ENCODE assay signal across 6 cellular contexts in the genomic region with DNA sequence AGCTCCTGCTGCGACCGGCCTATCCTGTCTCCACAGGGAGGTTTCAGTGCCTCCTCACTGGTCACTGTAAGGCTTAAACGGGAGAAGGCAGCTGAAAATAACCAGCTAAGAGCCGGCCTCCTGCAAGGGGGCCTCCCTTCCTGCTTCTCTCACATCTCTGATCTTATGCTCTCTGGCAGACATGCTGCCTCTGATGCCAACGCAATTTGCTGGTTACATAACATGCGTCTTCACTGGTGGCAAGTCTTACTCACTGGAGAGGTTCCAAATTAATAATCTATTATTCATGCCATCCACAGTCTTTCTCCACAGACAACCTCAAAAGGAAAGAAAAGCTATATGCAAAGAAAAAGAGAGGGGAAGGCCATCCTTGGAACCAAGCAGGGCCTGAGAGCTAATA.
"Had no signal": no experiment of that assay in that cellular context is flagged by ENCODE, and none has a peak within 500 bp of the region (broad histone marks: within the 10 kb centered on the region; RNA-seq: fewer than 3 reads in every experiment).

No MANE protein-coding gene starts in this region.

- H3K27ac ChIP-seq: HL-60 had no signal

- DNase-seq: GOT3, H7, HFFc6 had no signal

- H3K4me1 ChIP-seq: HAP-1 had no signal

- H3K9me3 ChIP-seq: HAP-1 had no signal

- H3K4me3 ChIP-seq: HAP-1 had no signal

- H3K4me3 Mint-ChIP-seq: HFFc6, IgD-negative memory B cell had no signal

- H3K27ac Mint-ChIP-seq: HFFc6, IgD-negative memory B cell had no signal

- H3K36me3 ChIP-seq: HAP-1 had no signal

- H3K4me1 Mint-ChIP-seq: IgD-negative memory B cell had no signal

- H3K36me3 Mint-ChIP-seq: IgD-negative memory B cell had no signal
